20 cellular contexts compared by ENCODE assay signal in genomic region chr6:14676084-14676483, GRCh38.
DNase-seq lines count a peak whose midpoint lies in the region; ATAC-seq and TF ChIP-seq lines count a peak whose summit lies in the region.
"Had no signal": no experiment of that assay in that cellular context is flagged by ENCODE, and none has a peak within 500 bp of the region (broad histone marks: within the 10 kb centered on the region; RNA-seq: fewer than 3 reads in every experiment).

No MANE protein-coding gene starts in this region.

- DNase-seq in AG10803 (ENCODE audit: low read depth) (peak; percentile 20), GM03348 (ENCODE audit: low spot score) (peak; percentile 29), chondrocyte (ENCODE audit: low spot score) (no peak), kidney glomerular epithelial cell (lab: John Stamatoyannopoulos, UW) (peak; percentile 44), MM.1S (no peak)
- DNase-seq: activated CD4-positive, alpha-beta T cell treated with anti-CD3 and anti-CD28 coated beads for 4 hours; C1 segment of cervical spinal cord; cortex of kidney; DMS53; KG1; naive thymus-derived CD8-positive, alpha-beta T cell; NCI-H1436; NCI-H226; psoas muscle; SIG-M5 had no signal

- H3K4me2 ChIP-seq in MM.1S (ENCODE audit: low read depth, low read length) = no peak overlapping the region

- no peaks in the 10 kb centered on the region for H3K79me2 ChIP-seq in MM.1S (ENCODE audit: low read length)

- H4K20me1 ChIP-seq in MM.1S (ENCODE audit: insufficient read depth, low read length) = no peaks in the 10 kb centered on the region

- no peak overlapping the region for H3K27ac ChIP-seq in MM.1S (ENCODE audit: low read length)
- H3K27ac ChIP-seq: esophagus muscularis mucosa, HL-60, psoas muscle had no signal

- no peaks in the 10 kb centered on the region for H3F3A ChIP-seq in MM.1S (ENCODE audit: insufficient read depth, low read length)

- no peaks in the 10 kb centered on the region for H3K27me3 ChIP-seq in MM.1S (replicated peaks; ENCODE audit: insufficient read depth, low read length)
- H3K27me3 ChIP-seq: esophagus muscularis mucosa had no signal

- no peaks in the 10 kb centered on the region for H3K9me3 ChIP-seq in MM.1S (replicated peaks; ENCODE audit: insufficient read depth, low read length)
- H3K9me3 ChIP-seq: esophagus muscularis mucosa, psoas muscle had no signal

- no peak overlapping the region for H2AFZ ChIP-seq in MM.1S (ENCODE audit: low read length)

- ATAC-seq in HG02759 (IDR thresholded peaks at IDR 0.05; ENCODE audit: unreplicated experiment) (no peak), GM21526 (IDR thresholded peaks at IDR 0.05; ENCODE audit: low FRiP score, unreplicated experiment) (no peak)
- ATAC-seq: naive thymus-derived CD8-positive, alpha-beta T cell; psoas muscle had no signal

- no peak for TF ChIP-seq CTCF in AG10803 (conservative IDR thresholded peaks at IDR 0.05; ENCODE audit: low read length)
- no peak for TF ChIP-seq CTCF in chondrocyte (IDR thresholded peaks at IDR 0.05)
- TF ChIP-seq CTCF in MM.1S (IDR thresholded peaks at IDR 0.05; ENCODE audit: low read length) = no peak

- H3K9ac ChIP-seq in MM.1S (ENCODE audit: low read length) = no peak overlapping the region

- no peak overlapping the region for H3K4me3 ChIP-seq in AG10803 (ENCODE audit: low read length)
- H3K4me3 ChIP-seq in MM.1S (ENCODE audit: low read length) = no peak overlapping the region
- H3K4me3 ChIP-seq: esophagus muscularis mucosa, psoas muscle had no signal

- no peaks in the 10 kb centered on the region for H3K36me3 Mint-ChIP-seq in chondrocyte (ENCODE audit: low read depth)
- H3K36me3 Mint-ChIP-seq: naive thymus-derived CD8-positive, alpha-beta T cell had no signal

- no peak overlapping the region for H3K4me3 Mint-ChIP-seq in chondrocyte (ENCODE audit: unreplicated experiment)
- H3K4me3 Mint-ChIP-seq: naive thymus-derived CD8-positive, alpha-beta T cell; T-helper 2 cell treated with Interferon-gamma antibody and Interleukin-4, amounts not matched to agents 5 μg/mL and 100 μg/mL, for 36 hours had no signal

- H3K27me3 Mint-ChIP-seq in chondrocyte (ENCODE audit: low read depth) = no peaks in the 10 kb centered on the region
- H3K27me3 Mint-ChIP-seq: naive thymus-derived CD8-positive, alpha-beta T cell had no signal

- H3K9me2 ChIP-seq in MM.1S (replicated peaks; ENCODE audit: insufficient read depth, low read length) = no peaks in the 10 kb centered on the region

- H3K4me1 ChIP-seq in MM.1S (ENCODE audit: low read length) = no peaks in the 10 kb centered on the region

- H3K9me3 Mint-ChIP-seq in chondrocyte (ENCODE audit: low read depth) = no peaks in the 10 kb centered on the region
- H3K9me3 Mint-ChIP-seq: naive thymus-derived CD8-positive, alpha-beta T cell; T-helper 2 cell treated with Interferon-gamma antibody and Interleukin-4, amounts not matched to agents 5 μg/mL and 100 μg/mL, for 36 hours had no signal

- H3K36me3 ChIP-seq in MM.1S (replicated peaks; ENCODE audit: insufficient read depth, low read length) = no peaks in the 10 kb centered on the region
- H3K36me3 ChIP-seq: esophagus muscularis mucosa had no signal

- peaks cover 15% of the 10 kb centered on the region for H3K4me1 Mint-ChIP-seq in chondrocyte (ENCODE audit: low read depth)

- peak overlapping the region; percentile 77 for H3K27ac Mint-ChIP-seq in chondrocyte (ENCODE audit: unreplicated experiment)
- H3K27ac Mint-ChIP-seq: naive thymus-derived CD8-positive, alpha-beta T cell; T-helper 2 cell treated with Interferon-gamma antibody and Interleukin-4, amounts not matched to agents 5 μg/mL and 100 μg/mL, for 36 hours had no signal

Comparison
In these comparisons a context has a peak if more than half of its experiments do, and no peak if none do; other contexts are left out.
1. DNase-seq: peak in AG10803 (single experiment), GM03348 (single experiment) and kidney glomerular epithelial cell (single experiment); none in chondrocyte (single experiment) and MM.1S (single experiment).